ENCODE assay signal across 17 cellular contexts in the genomic region with DNA sequence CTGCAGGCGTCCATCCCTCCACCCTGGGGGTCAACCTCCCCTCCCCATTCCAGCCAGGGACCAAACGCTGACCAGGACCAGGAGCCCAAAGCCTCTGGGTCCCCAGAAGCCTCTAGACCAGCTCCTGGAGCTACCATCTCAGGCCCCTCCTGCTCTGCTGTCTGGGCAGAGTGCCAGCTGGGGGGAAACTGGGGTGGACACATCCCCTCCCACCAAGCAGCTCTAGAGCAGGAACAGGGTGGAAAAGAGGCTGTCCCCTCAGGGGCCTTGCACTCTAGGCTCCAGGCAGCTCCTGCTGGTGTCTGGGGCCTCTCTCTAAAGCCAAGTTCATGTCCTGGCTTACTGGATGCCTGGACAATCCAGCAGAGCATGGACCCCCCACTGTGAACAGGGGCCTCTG. TPM values are rescaled to one million over a fixed set of nuclear protein-coding genes. Genes with fewer than 3 reads are reported as not detected.
A peak's percentile ranks its signal among the peaks of the same experiment; 100 is the strongest.
DNase-seq lines count a peak whose midpoint lies in the region; ATAC-seq, FAIRE-seq and TF ChIP-seq lines count a peak whose summit lies in the region.
"Had no signal": no experiment of that assay in that cellular context is flagged by ENCODE, and none has a peak within 500 bp of the region (broad histone marks: within the 10 kb centered on the region; RNA-seq: fewer than 3 reads in every experiment).

No MANE protein-coding gene starts in this region.

- CTCF ChIA-PET in H1 (lab: Charles Lee; ENCODE audit: partially characterized antibody), result interaction anchor here (1.1 to 14.0 kb wide), 5 partner anchors 15 to 62 kb away, joined by 3 to 204 read pairs (median 4); a partner anchor contains a TSS

- H2BK15ac ChIP-seq in H1 (ENCODE audit: low read length), result no peak overlapping the region

- peaks cover 12% of the 10 kb centered on the region for H3K79me1 ChIP-seq in H1 (ENCODE audit: low read depth, low read length)

- TF ChIP-seq RAD21 in H1 (IDR thresholded peaks at IDR 0.05 in 1 of 2, conservative IDR thresholded peaks at IDR 0.05 in 1 of 2; ENCODE audit: low read depth in 2 of 2, low read length in 2 of 2), result no peak

- no peaks in the 10 kb centered on the region for H3K27me3 ChIP-seq in BLaER1
- no peaks in the 10 kb centered on the region for H3K27me3 ChIP-seq in H1 (replicated peaks in 1 of 4; ENCODE audit: control insufficient read depth in 3 of 4, extremely low read depth in 1 of 4, insufficient read depth in 3 of 4, low read length in 3 of 4)

- no peak for TF ChIP-seq EP300 in H1 (IDR thresholded peaks at IDR 0.05; ENCODE audit: borderline replicate concordance in 1 of 2, low read depth in 2 of 2, low read length in 2 of 2)

- H3K4me2 ChIP-seq in BLaER1, result 0 out of 2 replicates have a peak overlapping the region, but pooled peaks have one; percentile 100
- H3K4me2 ChIP-seq in H1 (ENCODE audit: insufficient read depth in 1 of 2, low read depth in 2 of 2, low read length in 2 of 2), result no peak overlapping the region

- H2AFZ ChIP-seq in H1 (ENCODE audit: low read length), result no peak overlapping the region

- no peak for FAIRE-seq in H1 (lab: Jason Lieb, UNC)

- H3K4me1 ChIP-seq in BLaER1 (peaks cover 65% of the 10 kb centered on the region), H1 (replicated peaks in 1 of 4; ENCODE audit: control insufficient read depth in 3 of 4, insufficient read depth in 4 of 4, low read length in 3 of 4) (peaks cover 0 to 25% (median 8%) of the 10 kb centered on the region in 4 experiments; a peak in 6 of 7 replicates)

- WGBS in H1 (ENCODE audit: extremely low coverage in 1 of 2, insufficient coverage in 1 of 2, insufficient read length in 1 of 2, insufficient replicate concordance in 2 of 2, low coverage in 1 of 2, low lambda C conversion rate in 2 of 2, missing lambda C conversion rate in 1 of 2), 2 experiments, result 79% methylated on average over 2 of the region's 2 CpGs; no CpG with 5 or more reads in 1 of the 2 experiments

- H3K4me3 ChIP-seq in BLaER1, result no peak overlapping the region
- no peak overlapping the region for H3K4me3 ChIP-seq in H1 (ENCODE audit: extremely low read depth in 1 of 4, insufficient read depth in 2 of 4, low read depth in 3 of 4, low read length in 4 of 4)

- H4K8ac ChIP-seq in H1 (ENCODE audit: extremely low read depth, insufficient read depth, low read length), result peak overlapping the region; percentile 46; the same call in 1 of the 2 replicates

- peaks cover 0 to 23% of the 10 kb centered on the region in 2 experiments; a peak in 1 of 4 replicates for H3K79me2 ChIP-seq in H1 (ENCODE audit: control insufficient read depth in 1 of 2, insufficient read depth in 2 of 2, low read length in 2 of 2)

- H3K14ac ChIP-seq in H1 (ENCODE audit: insufficient read length), result no peak overlapping the region

- TF ChIP-seq CTCF in C4-2B (conservative IDR thresholded peaks at IDR 0.05) (no peak), H1 (IDR thresholded peaks at IDR 0.05; ENCODE audit: control extremely low read depth in 1 of 3, insufficient read depth in 1 of 3, low read depth in 1 of 3, low read length in 3 of 3) (no peak)

- no peak overlapping the region for H2AK5ac ChIP-seq in H1 (ENCODE audit: low read depth, low read length)

- no peak overlapping the region for H3K4ac ChIP-seq in H1 (replicated peaks; ENCODE audit: insufficient read length, low read depth, low read length)

- no peak overlapping the region for H3K23ac ChIP-seq in H1 (ENCODE audit: insufficient read length)

- H3K18ac ChIP-seq in H1 (ENCODE audit: extremely low read depth, low read length), result no peak overlapping the region

- H4K20me1 ChIP-seq in BLaER1, result peaks cover 89% of the 10 kb centered on the region
- H4K20me1 ChIP-seq in H1 (replicated peaks in 1 of 2; ENCODE audit: control insufficient read depth in 1 of 2, insufficient read depth in 2 of 2, low read length in 2 of 2), result peaks cover 15 to 30% of the 10 kb centered on the region in 2 experiments

- no peak for TF ChIP-seq POLR2A in H1 (IDR thresholded peaks at IDR 0.05; ENCODE audit: control extremely low read depth in 1 of 2, low read depth in 2 of 2, low read length in 2 of 2)

- H3K56ac ChIP-seq in H1 (replicated peaks; ENCODE audit: insufficient read length, low read depth, low read length), result no peak overlapping the region

- H4K5ac ChIP-seq in H1 (ENCODE audit: insufficient read length, low read depth, low read length), result no peak overlapping the region

- DNase-seq in H1 (ENCODE audit: low read depth in 1 of 2, low spot score in 2 of 2), result no peak
- DNase-seq in activated T-cell treated with anti-CD3 and anti-CD28 coated beads, Interleukin-2, amount 50 U/mL, for 1 hour, result no peak
- DNase-seq in superior temporal gyrus (ENCODE audit: extremely low spot score), result no peak
- DNase-seq in dermis blood vessel endothelial cell, result no peak
- DNase-seq: ACHN, DMS79, H7, Kasumi-1, NCI-H1694, NCI-H2081, NCI-H510A, NCI-H748 treated with DMSO at 0.1 percent for 48 hours, Right ventricle myocardium superior had no signal

- POLR2A ChIA-PET in H1 (lab: Charles Lee; ENCODE audit: partially characterized antibody), result interaction anchor here (0.6 to 11.0 kb wide), 7 partner anchors 9 to 67 kb away, joined by 3 to 107 read pairs (median 3); a partner anchor contains a TSS

- H2BK120ac ChIP-seq in H1 (replicated peaks; ENCODE audit: low read depth, low read length), result no peak overlapping the region

- ATAC-seq in activated CD4-positive, CD25-positive, alpha-beta regulatory T cell treated with anti-CD3 and anti-CD28 coated beads, Interleukin-2, amount 50 U/mL, for 24 hours, result no peak

- peaks cover 42% of the 10 kb centered on the region for H3K36me3 ChIP-seq in BLaER1
- H3K36me3 ChIP-seq in H1 (ENCODE audit: control insufficient read depth in 2 of 4, insufficient read depth in 4 of 4, low read length in 3 of 4), result peaks cover 0 to 4% (median 1%) of the 10 kb centered on the region in 4 experiments; a peak in 2 of 8 replicates

- H3K9me3 ChIP-seq in BLaER1 (no peaks in the 10 kb centered on the region), H1 (ENCODE audit: insufficient read depth in 2 of 2, low read depth in 1 of 2, low read length in 1 of 2) (no peaks in the 10 kb centered on the region)

- no peak overlapping the region for H2BK20ac ChIP-seq in H1 (ENCODE audit: low read length)

- H3K9ac ChIP-seq in BLaER1 (peak overlapping the region; percentile 48; the same call in 1 of the 2 replicates), H1 (replicated peaks in 1 of 4; ENCODE audit: extremely low read depth in 1 of 4, low read depth in 3 of 4, low read length in 3 of 4) (no peak overlapping the region)

- peak overlapping the region; percentile 51 for H3K27ac ChIP-seq in BLaER1
- H3K27ac ChIP-seq in C4-2B, result peak overlapping the region; percentile 85
- peak overlapping the region; percentile 100 for H3K27ac ChIP-seq in angular gyrus (ENCODE audit: low read depth, low read length)
- H3K27ac ChIP-seq in H1 (ENCODE audit: low read depth, low read length), result no peak overlapping the region

- H4K91ac ChIP-seq in H1 (replicated peaks; ENCODE audit: insufficient read length, low read length), result no peak overlapping the region

- H3K23me2 ChIP-seq in H1 (ENCODE audit: low read depth, low read length), result peaks cover 3% of the 10 kb centered on the region; the same call in 1 of the 2 replicates

- H2BK12ac ChIP-seq in H1 (ENCODE audit: low read depth, low read length), result no peak overlapping the region

- no peak overlapping the region for H2BK5ac ChIP-seq in H1 (ENCODE audit: low read depth, low read length)

RNA-seq across cellular contexts. Expression of a gene that starts 4.4 kb away (rescaled TPM):
- total RNA-seq in H1 (2021; fragmentation: NEBNext Ultra II Directional; extraction: Animal tissue kit (Norgen Biotek cat#: 25700)), result 87.3 and 91.3 TPM in 2 replicates
- 157 and 182 TPM in 2 replicates for polyA plus RNA-seq in H1 (2011; rRNA removed)
- polyA plus RNA-seq in H1 (2011; cell fraction: cytosol; rRNA removed), result 159 TPM
- polyA plus RNA-seq in H1 (2011; cell fraction: nucleus; rRNA removed), result 99.4 TPM
- 57.5 to 108 TPM (median 103 TPM) in 4 replicates for polyA plus RNA-seq in H1 (2012, experiment 1 of 2)
- polyA plus RNA-seq in H1 (2012, experiment 2 of 2), result 94.9 TPM
- polyA plus RNA-seq in H1 (2013, experiment 1 of 2), result 102 TPM
- 101 TPM for polyA plus RNA-seq in H1 (2013, experiment 2 of 2)
- polyA minus RNA-seq in H1 (2011; rRNA and poly(A)+ RNA removed), result 14.6 and 15.3 TPM in 2 replicates
- 36.0 TPM for polyA minus RNA-seq in H1 (2011; cell fraction: cytosol; rRNA and poly(A)+ RNA removed)
- polyA minus RNA-seq in H1 (2011; cell fraction: nucleus; rRNA and poly(A)+ RNA removed), result 18.2 TPM
- total RNA-seq in dermis blood vessel endothelial cell, result 112 and 128 TPM in 2 replicates

RNA-seq across cellular contexts. Expression of a gene that starts 4.5 kb away (rescaled TPM):
- 37.7 and 41.9 TPM in 2 replicates for total RNA-seq in H1 (2021; fragmentation: NEBNext Ultra II Directional; extraction: Animal tissue kit (Norgen Biotek cat#: 25700))
- polyA plus RNA-seq in H1 (2011; rRNA removed), result 30.2 and 44.3 TPM in 2 replicates
- 31.6 TPM for polyA plus RNA-seq in H1 (2011; cell fraction: cytosol; rRNA removed)
- 198 TPM for polyA plus RNA-seq in H1 (2011; cell fraction: nucleus; rRNA removed)
- polyA plus RNA-seq in H1 (2012, experiment 1 of 2), result 20.7 to 43.2 TPM (median 38.1 TPM) in 4 replicates
- polyA plus RNA-seq in H1 (2012, experiment 2 of 2), result 25.6 TPM
- polyA plus RNA-seq in H1 (2013, experiment 1 of 2), result 22.6 TPM
- polyA plus RNA-seq in H1 (2013, experiment 2 of 2), result 17.5 TPM
- polyA minus RNA-seq in H1 (2011; rRNA and poly(A)+ RNA removed), result 20.4 and 24.8 TPM in 2 replicates
- polyA minus RNA-seq in H1 (2011; cell fraction: cytosol; rRNA and poly(A)+ RNA removed), result 28.8 TPM
- 67.3 TPM for polyA minus RNA-seq in H1 (2011; cell fraction: nucleus; rRNA and poly(A)+ RNA removed)
- 23.1 and 33.6 TPM in 2 replicates for total RNA-seq in dermis blood vessel endothelial cell

RNA-seq across cellular contexts. Expression of a gene that starts 7.7 kb away (rescaled TPM):
- total RNA-seq in H1 (2021; fragmentation: NEBNext Ultra II Directional; extraction: Animal tissue kit (Norgen Biotek cat#: 25700)), result 23.2 and 27.2 TPM in 2 replicates
- 9.7 and 14.9 TPM in 2 replicates for polyA plus RNA-seq in H1 (2011; rRNA removed)
- 11.9 TPM for polyA plus RNA-seq in H1 (2011; cell fraction: cytosol; rRNA removed)
- polyA plus RNA-seq in H1 (2011; cell fraction: nucleus; rRNA removed), result 34.2 TPM
- 13.0 to 23.1 TPM (median 21.4 TPM) in 4 replicates for polyA plus RNA-seq in H1 (2012, experiment 1 of 2)
- 14.8 TPM for polyA plus RNA-seq in H1 (2012, experiment 2 of 2)
- 13.5 TPM for polyA plus RNA-seq in H1 (2013, experiment 1 of 2)
- polyA plus RNA-seq in H1 (2013, experiment 2 of 2), result 12.5 TPM
- polyA minus RNA-seq in H1 (2011; rRNA and poly(A)+ RNA removed), result 3.6 TPM in 2 replicates
- 12.5 TPM for polyA minus RNA-seq in H1 (2011; cell fraction: cytosol; rRNA and poly(A)+ RNA removed)
- polyA minus RNA-seq in H1 (2011; cell fraction: nucleus; rRNA and poly(A)+ RNA removed), result 13.7 TPM
- total RNA-seq in dermis blood vessel endothelial cell, result 4.6 and 6.6 TPM in 2 replicates

RNA-seq across cellular contexts. Expression of a gene that starts 12.6 kb away (rescaled TPM):
- total RNA-seq in H1 (2021; fragmentation: NEBNext Ultra II Directional; extraction: Animal tissue kit (Norgen Biotek cat#: 25700)), result 44.1 and 44.2 TPM in 2 replicates
- 57.1 and 67.1 TPM in 2 replicates for polyA plus RNA-seq in H1 (2011; rRNA removed)
- 52.2 TPM for polyA plus RNA-seq in H1 (2011; cell fraction: cytosol; rRNA removed)
- polyA plus RNA-seq in H1 (2011; cell fraction: nucleus; rRNA removed), result 39.1 TPM
- polyA plus RNA-seq in H1 (2012, experiment 1 of 2), result 35.8 to 40.1 TPM (median 39.0 TPM) in 4 replicates
- polyA plus RNA-seq in H1 (2012, experiment 2 of 2), result 45.2 TPM
- polyA plus RNA-seq in H1 (2013, experiment 1 of 2), result 32.5 TPM
- 35.6 TPM for polyA plus RNA-seq in H1 (2013, experiment 2 of 2)
- polyA minus RNA-seq in H1 (2011; rRNA and poly(A)+ RNA removed), result 25.5 and 25.8 TPM in 2 replicates
- polyA minus RNA-seq in H1 (2011; cell fraction: cytosol; rRNA and poly(A)+ RNA removed), result 20.7 TPM
- polyA minus RNA-seq in H1 (2011; cell fraction: nucleus; rRNA and poly(A)+ RNA removed), result 23.5 TPM
- 31.1 TPM in 2 replicates for total RNA-seq in dermis blood vessel endothelial cell

RNA-seq across cellular contexts. Expression of a gene that starts 12.6 kb away (rescaled TPM):
- total RNA-seq in H1 (2021; fragmentation: NEBNext Ultra II Directional; extraction: Animal tissue kit (Norgen Biotek cat#: 25700)), result 32.3 and 33.2 TPM in 2 replicates
- 25.7 and 42.4 TPM in 2 replicates for polyA plus RNA-seq in H1 (2011; rRNA removed)
- 18.7 TPM for polyA plus RNA-seq in H1 (2011; cell fraction: cytosol; rRNA removed)
- polyA plus RNA-seq in H1 (2011; cell fraction: nucleus; rRNA removed), result 128 TPM
- 19.7 to 28.2 TPM (median 25.1 TPM) in 4 replicates for polyA plus RNA-seq in H1 (2012, experiment 1 of 2)
- 21.2 TPM for polyA plus RNA-seq in H1 (2012, experiment 2 of 2)
- polyA plus RNA-seq in H1 (2013, experiment 1 of 2), result 27.2 TPM
- 25.0 TPM for polyA plus RNA-seq in H1 (2013, experiment 2 of 2)
- 7.9 TPM in 2 replicates for polyA minus RNA-seq in H1 (2011; rRNA and poly(A)+ RNA removed)
- 15.5 TPM for polyA minus RNA-seq in H1 (2011; cell fraction: cytosol; rRNA and poly(A)+ RNA removed)
- 25.5 TPM for polyA minus RNA-seq in H1 (2011; cell fraction: nucleus; rRNA and poly(A)+ RNA removed)
- total RNA-seq in dermis blood vessel endothelial cell, result 3.4 and 5.8 TPM in 2 replicates
